19 cellular contexts compared by ENCODE assay signal in the genomic region with DNA sequence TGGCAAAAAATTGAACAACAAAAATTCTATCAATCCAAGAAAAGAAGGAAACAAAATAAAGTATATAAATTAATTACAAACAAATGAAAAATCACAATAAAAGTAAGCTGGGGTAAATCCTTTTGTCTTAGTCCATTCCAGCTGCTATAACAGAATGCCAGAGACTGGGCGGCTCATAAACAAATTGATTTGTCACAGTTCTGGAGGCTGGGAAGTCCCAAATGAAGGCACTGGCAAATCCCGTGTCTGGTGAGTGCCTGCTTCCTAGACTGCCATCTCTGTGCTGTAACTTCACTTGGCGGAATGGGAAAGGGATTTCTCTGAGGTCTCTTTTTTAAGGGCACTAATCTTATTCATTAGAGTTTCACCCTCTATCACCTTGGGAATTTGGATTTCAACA. TPM values are rescaled to one million over a fixed set of nuclear protein-coding genes. Genes with fewer than 3 reads are reported as not detected.
DNase-seq lines count a peak whose midpoint lies in the region; TF ChIP-seq lines count a peak whose summit lies in the region.
"Had no signal": no experiment of that assay in that cellular context is flagged by ENCODE, and none has a peak within 500 bp of the region (broad histone marks: within the 10 kb centered on the region; RNA-seq: fewer than 3 reads in every experiment).

No MANE protein-coding gene starts in this region.

- peaks cover 5% of the 10 kb centered on the region for H3K36me3 Mint-ChIP-seq in osteocyte (ENCODE audit: unreplicated experiment)
- H3K36me3 Mint-ChIP-seq: CD14-positive monocyte had no signal

- TF ChIP-seq CTCF in osteocyte (IDR thresholded peaks at IDR 0.05), result no peak
- TF ChIP-seq CTCF in GM10266 (IDR thresholded peaks at IDR 0.05; ENCODE audit: control insufficient read depth, insufficient read depth, low read depth, missing control alignments), result no peak

- no peaks in the 10 kb centered on the region for H3K9me3 ChIP-seq in SK-N-MC (ENCODE audit: low read depth, low read length)
- H3K9me3 ChIP-seq: BE2C had no signal

- H3K4me3 Mint-ChIP-seq in osteocyte (ENCODE audit: unreplicated experiment), result no peak overlapping the region
- H3K4me3 Mint-ChIP-seq: CD14-positive monocyte; CD4-positive, alpha-beta T cell; CD8-positive, alpha-beta memory T cell had no signal

- DNase-seq in NCI-H69 (lab: John Stamatoyannopoulos, UW), result peak; percentile 5
- peak; percentile 30 for DNase-seq in SK-N-MC (ENCODE audit: low read depth, low spot score)
- peak; percentile 17 for DNase-seq in osteocyte (ENCODE audit: extremely low spot score, unreplicated experiment)
- DNase-seq in islet precursor cell, result no peak
- DNase-seq in GM10266 (ENCODE audit: extremely low spot score), result no peak
- no peak for DNase-seq in NCI-H146 (lab: John Stamatoyannopoulos, UW)
- DNase-seq: AML-193; BE2C; CD4-positive, alpha-beta T cell; CD8-positive, alpha-beta memory T cell; DMS 273 treated with DMSO at 0.1 percent for 48 hours; DMS79; EL; GDM1; GM23248; H7; HCEC 1CT had no signal

- H3K36me3 ChIP-seq in SK-N-MC (ENCODE audit: insufficient read depth, low read length), result no peaks in the 10 kb centered on the region
- H3K36me3 ChIP-seq: BE2C; BLaER1 treated with 17β-estradiol and CSF1 and Interleukin-3, amounts not matched to agents 10 nM and 100 nM had no signal

- no peak overlapping the region for H3K9ac ChIP-seq in SK-N-MC (ENCODE audit: insufficient read length)
- H3K9ac ChIP-seq: BLaER1 treated with 17β-estradiol and CSF1 and Interleukin-3, amounts not matched to agents 10 nM and 100 nM; GM23248 had no signal

- H3K27me3 Mint-ChIP-seq in osteocyte (ENCODE audit: unreplicated experiment), result no peaks in the 10 kb centered on the region
- H3K27me3 Mint-ChIP-seq: CD4-positive, alpha-beta T cell had no signal

- no peaks in the 10 kb centered on the region for H3K9me3 Mint-ChIP-seq in osteocyte (ENCODE audit: unreplicated experiment)
- H3K9me3 Mint-ChIP-seq: CD14-positive monocyte; CD4-positive, alpha-beta T cell; CD8-positive, alpha-beta memory T cell had no signal

- H3K4me1 Mint-ChIP-seq in osteocyte (ENCODE audit: unreplicated experiment), result no peaks in the 10 kb centered on the region
- H3K4me1 Mint-ChIP-seq: CD14-positive monocyte; CD8-positive, alpha-beta memory T cell had no signal

- no peak overlapping the region for H3K27ac Mint-ChIP-seq in osteocyte (ENCODE audit: unreplicated experiment)
- H3K27ac Mint-ChIP-seq: CD14-positive monocyte; CD4-positive, alpha-beta T cell; CD8-positive, alpha-beta memory T cell had no signal

- 0 out of 2 replicates have a peak overlapping the region, but pooled peaks have one; percentile 38 for H3K27ac ChIP-seq in SK-N-MC
- H3K27ac ChIP-seq: BLaER1 treated with 17β-estradiol and CSF1 and Interleukin-3, amounts not matched to agents 10 nM and 100 nM; GM23248 had no signal

- H3K4me3 ChIP-seq in SK-N-MC, result no peak overlapping the region
- H3K4me3 ChIP-seq: BLaER1 treated with 17β-estradiol and CSF1 and Interleukin-3, amounts not matched to agents 10 nM and 100 nM; GM23248 had no signal

RNA-seq across cellular contexts. Expression of a gene that starts 53.6 kb away (rescaled TPM):
- 843 and 861 TPM in 2 replicates for total RNA-seq in osteocyte

Comparison
In these comparisons a context has a peak if more than half of its experiments do, and no peak if none do; other contexts are left out.
1. DNase-seq: peak in NCI-H69 (single experiment), SK-N-MC (single experiment) and osteocyte (single experiment); none in islet precursor cell (single experiment), GM10266 (single experiment) and NCI-H146 (single experiment).